ENCODE assay signal across 30 cellular contexts in genomic region chr1:190046231-190046630, GRCh38.
"Had no signal": no experiment of that assay in that cellular context is flagged by ENCODE, and none has a peak within 500 bp of the region (broad histone marks: within the 10 kb centered on the region; RNA-seq: fewer than 3 reads in every experiment).

No MANE protein-coding gene starts in this region.

- DNase-seq: caudate nucleus; cerebellar nuclear complex; dermis blood vessel endothelial cell; effector memory CD4-positive, alpha-beta T cell; esophagus squamous epithelium; foreskin melanocyte; glutamatergic neuron; heart right ventricle; hippocampal formation; kidney; left lung; mesenchymal stem cell; midbrain; naive thymus-derived CD8-positive, alpha-beta T cell; occipital lobe; stimulated activated CD4-positive, alpha-beta T cell treated with anti-CD3 and anti-CD28 coated beads, Interleukin-12 subunit alpha, Interleukin-12 subunit beta, amount 100 ng/mL, for 4 hours; stimulated activated CD4-positive, alpha-beta T cell treated with anti-CD3 and anti-CD28 coated beads, Interleukin-1b, Interleukin-23, amount 100 ng/mL, for 48 hours; stimulated activated CD4-positive, alpha-beta T cell treated with anti-CD3 and anti-CD28 coated beads, Interleukin-4, amount 100 ng/mL, for 4 hours; stimulated activated naive CD8-positive, alpha-beta T cell treated with anti-CD3 and anti-CD28 coated beads, Interleukin-15, Interleukin-2, amounts not matched to agents 100 U/mL and 50 U/mL, for 24 hours; substantia nigra; testis; tibial artery had no signal

- H3K4me2 ChIP-seq: smooth muscle cell had no signal

- H3K79me2 ChIP-seq: parathyroid adenoma had no signal

- H3K27ac Mint-ChIP-seq: naive thymus-derived CD8-positive, alpha-beta T cell; stimulated activated memory B cell treated with anti-CD40 and anti-IgM and Interleukin-4, amounts not matched to agents 10 μg/mL and 1 μg/mL and 100 μg/mL, for 72 hours; type B pancreatic cell had no signal

- H3K9ac ChIP-seq: parathyroid adenoma had no signal

- H3K4me1 Mint-ChIP-seq: stimulated activated memory B cell treated with anti-CD40 and anti-IgM and Interleukin-4, amounts not matched to agents 10 μg/mL and 1 μg/mL and 100 μg/mL, for 72 hours had no signal

- H3K27me3 Mint-ChIP-seq: naive thymus-derived CD8-positive, alpha-beta T cell; stimulated activated memory B cell treated with anti-CD40 and anti-IgM and Interleukin-4, amounts not matched to agents 10 μg/mL and 1 μg/mL and 100 μg/mL, for 72 hours; type B pancreatic cell had no signal

- H3K9me3 ChIP-seq: esophagus squamous epithelium, prostate gland, right atrium auricular region, testis, tibial artery had no signal

- H3K4me1 ChIP-seq: esophagus squamous epithelium, heart right ventricle, left lung, parathyroid adenoma, prostate gland, right atrium auricular region, testis had no signal

- H3K4me3 Mint-ChIP-seq: naive thymus-derived CD8-positive, alpha-beta T cell; stimulated activated memory B cell treated with anti-CD40 and anti-IgM and Interleukin-4, amounts not matched to agents 10 μg/mL and 1 μg/mL and 100 μg/mL, for 72 hours; type B pancreatic cell had no signal

- H3K36me3 Mint-ChIP-seq: stimulated activated memory B cell treated with anti-CD40 and anti-IgM and Interleukin-4, amounts not matched to agents 10 μg/mL and 1 μg/mL and 100 μg/mL, for 72 hours; type B pancreatic cell had no signal

- H3K27ac ChIP-seq: coronary artery, esophagus squamous epithelium, heart right ventricle, left lung, parathyroid adenoma, prostate gland, right atrium auricular region, testis, tibial artery had no signal

- ATAC-seq: heart right ventricle; left lung; naive thymus-derived CD8-positive, alpha-beta T cell; sciatic nerve; stimulated activated memory B cell treated with anti-CD40 and anti-IgM and Interleukin-4, amounts not matched to agents 10 μg/mL and 1 μg/mL and 100 μg/mL, for 72 hours; stimulated activated naive CD8-positive, alpha-beta T cell treated with anti-CD3 and anti-CD28 coated beads, Interleukin-15, Interleukin-2, amounts not matched to agents 100 U/mL and 50 U/mL, for 24 hours had no signal

- H2AFZ ChIP-seq: parathyroid adenoma had no signal

- H3K27me3 ChIP-seq: esophagus squamous epithelium, heart right ventricle, left lung, right atrium auricular region, testis, tibial artery had no signal

- H3K9me3 Mint-ChIP-seq: type B pancreatic cell had no signal
